Comparison of ENCODE assay signal across 1 cellular context in the genomic region with DNA sequence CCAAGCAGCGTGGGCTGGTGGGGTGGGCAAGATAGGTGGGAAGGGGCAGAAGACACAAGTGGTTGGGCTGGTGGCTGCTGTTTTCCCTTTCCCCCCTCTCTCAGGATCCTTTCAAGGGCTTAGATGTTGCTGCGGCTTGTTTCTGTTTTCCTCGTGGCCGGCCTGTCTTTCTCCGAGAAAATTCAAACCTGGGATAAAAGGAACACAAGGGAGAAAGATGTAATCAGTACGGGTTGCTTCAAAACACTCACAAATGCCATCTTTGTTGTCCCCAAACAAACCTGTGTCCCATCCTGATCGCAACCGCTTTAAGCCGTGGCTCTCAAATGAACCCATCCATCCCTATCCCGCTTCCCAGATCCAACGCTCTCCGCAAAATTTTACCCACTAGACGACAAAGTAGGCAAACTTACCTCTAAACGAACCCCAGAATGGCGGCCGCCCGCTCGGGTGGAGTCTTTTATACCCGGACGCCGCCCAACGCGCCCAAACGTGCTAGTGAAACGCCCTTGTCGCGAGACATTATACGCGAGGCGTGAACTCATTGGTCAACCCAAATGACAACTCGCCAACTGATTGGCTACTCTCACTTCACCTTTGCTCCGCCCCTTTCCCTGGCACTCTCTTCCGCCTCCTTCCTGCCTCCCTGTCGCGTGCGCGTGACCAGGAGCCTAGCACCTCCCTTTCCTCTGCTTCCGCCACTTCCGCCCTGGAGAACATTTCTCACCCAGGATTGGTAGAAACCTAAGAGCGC.
TF ChIP-seq lines count a peak whose summit lies in the region.

Gene PPP1R10 (minus strand): TSS at position 433 of the 754 bp plus-strand sequence. CDS start 7,299 bp downstream, outside the sequence.

TF ChIP-seq in GM12878, 131 proteins besides CTCF, POLR2A, EP300 and RAD21 (continued from another document and continues in another):
- no peak for TF ChIP-seq E2F8 (IDR thresholded peaks at IDR 0.05; ENCODE audit: low read depth, partially characterized antibody)
- peak; percentile 93 for TF ChIP-seq E4F1 (IDR thresholded peaks at IDR 0.05; ENCODE audit: borderline replicate concordance, partially characterized antibody)
- 0 out of 2 replicates have a peak, but pooled peaks have one; percentile 18 for TF ChIP-seq NR2F1 (conservative IDR thresholded peaks at IDR 0.05)
- peak; percentile 51 to 72; a peak in 3 of 4 replicates for TF ChIP-seq IKZF2 (IDR thresholded peaks at IDR 0.05)
- peak; percentile 68 for TF ChIP-seq PBX3 (IDR thresholded peaks at IDR 0.05; ENCODE audit: insufficient replicate concordance, low read depth, low read length)
- no peak for TF ChIP-seq NFIC (IDR thresholded peaks at IDR 0.05; ENCODE audit: low read depth, low read length)
- TF ChIP-seq ZNF217 (IDR thresholded peaks at IDR 0.05), result no peak
- TF ChIP-seq MXI1 (IDR thresholded peaks at IDR 0.05; ENCODE audit: low read depth, low read length), result no peak; the same call in 1 of the 2 replicates
- no peak for TF ChIP-seq SKIL (IDR thresholded peaks at IDR 0.05; ENCODE audit: low read depth, poor library complexity, severe bottlenecking)
- peak; percentile 62 for TF ChIP-seq HCFC1 (IDR thresholded peaks at IDR 0.05; ENCODE audit: low read length)
- no peak for TF ChIP-seq KAT2A (conservative IDR thresholded peaks at IDR 0.05; ENCODE audit: control insufficient read depth, low read depth, low read length)
- TF ChIP-seq JUND (IDR thresholded peaks at IDR 0.05; ENCODE audit: low read depth, low read length), result no peak
- TF ChIP-seq SP1 (IDR thresholded peaks at IDR 0.05; ENCODE audit: low read depth, low read length), result peak; percentile 88
- no peak for TF ChIP-seq YBX1 (IDR thresholded peaks at IDR 0.05)
- peak; percentile 83 for TF ChIP-seq BMI1 (IDR thresholded peaks at IDR 0.05; ENCODE audit: borderline replicate concordance)
- TF ChIP-seq, protein P1, sequence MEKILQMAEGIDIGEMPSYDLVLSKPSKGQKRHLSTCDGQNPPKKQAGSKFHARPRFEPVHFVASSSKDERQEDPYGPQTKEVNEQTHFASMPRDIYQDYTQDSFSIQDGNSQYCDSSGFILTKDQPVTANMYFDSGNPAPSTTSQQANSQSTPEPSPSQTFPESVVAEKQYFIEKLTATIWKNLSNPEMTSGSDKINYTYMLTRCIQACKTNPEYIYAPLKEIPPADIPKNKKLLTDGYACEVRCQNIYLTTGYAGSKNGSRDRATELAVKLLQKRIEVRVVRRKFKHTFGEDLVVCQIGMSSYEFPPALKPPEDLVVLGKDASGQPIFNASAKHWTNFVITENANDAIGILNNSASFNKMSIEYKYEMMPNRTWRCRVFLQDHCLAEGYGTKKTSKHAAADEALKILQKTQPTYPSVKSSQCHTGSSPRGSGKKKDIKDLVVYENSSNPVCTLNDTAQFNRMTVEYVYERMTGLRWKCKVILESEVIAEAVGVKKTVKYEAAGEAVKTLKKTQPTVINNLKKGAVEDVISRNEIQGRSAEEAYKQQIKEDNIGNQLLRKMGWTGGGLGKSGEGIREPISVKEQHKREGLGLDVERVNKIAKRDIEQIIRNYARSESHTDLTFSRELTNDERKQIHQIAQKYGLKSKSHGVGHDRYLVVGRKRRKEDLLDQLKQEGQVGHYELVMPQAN (conservative IDR thresholded peaks at IDR 0.05), result peak; percentile 68; the same call in 1 of the 2 replicates
- TF ChIP-seq SIX5 (IDR thresholded peaks at IDR 0.05; ENCODE audit: low read depth, low read length, severe bottlenecking), result no peak
- TF ChIP-seq IRF5 (IDR thresholded peaks at IDR 0.05; ENCODE audit: borderline replicate concordance), result peak; percentile 72
- peak; percentile 95 to 98 for TF ChIP-seq BHLHE40 (IDR thresholded peaks at IDR 0.05; ENCODE audit: borderline replicate concordance in 1 of 2, low read depth in 2 of 2, low read length in 1 of 2)
- TF ChIP-seq, protein P2, sequence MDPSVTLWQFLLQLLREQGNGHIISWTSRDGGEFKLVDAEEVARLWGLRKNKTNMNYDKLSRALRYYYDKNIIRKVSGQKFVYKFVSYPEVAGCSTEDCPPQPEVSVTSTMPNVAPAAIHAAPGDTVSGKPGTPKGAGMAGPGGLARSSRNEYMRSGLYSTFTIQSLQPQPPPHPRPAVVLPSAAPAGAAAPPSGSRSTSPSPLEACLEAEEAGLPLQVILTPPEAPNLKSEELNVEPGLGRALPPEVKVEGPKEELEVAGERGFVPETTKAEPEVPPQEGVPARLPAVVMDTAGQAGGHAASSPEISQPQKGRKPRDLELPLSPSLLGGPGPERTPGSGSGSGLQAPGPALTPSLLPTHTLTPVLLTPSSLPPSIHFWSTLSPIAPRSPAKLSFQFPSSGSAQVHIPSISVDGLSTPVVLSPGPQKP (IDR thresholded peaks at IDR 0.05; ENCODE audit: low read depth, low read length), result no peak; the same call in none of the 2 replicates
- TF ChIP-seq PKNOX1 (IDR thresholded peaks at IDR 0.05), result peak; percentile 71
- no peak for TF ChIP-seq NFXL1 (IDR thresholded peaks at IDR 0.05; ENCODE audit: borderline replicate concordance)
- TF ChIP-seq ZNF24 (IDR thresholded peaks at IDR 0.05), result no peak
- 0 out of 2 replicates have a peak, but pooled peaks have one; percentile 60 for TF ChIP-seq MYB (IDR thresholded peaks at IDR 0.05; ENCODE audit: borderline replicate concordance, low read depth, low read length)
- 0 out of 2 replicates have a peak, but pooled peaks have one; percentile 71 for TF ChIP-seq ESRRA (IDR thresholded peaks at IDR 0.05; ENCODE audit: low read length)
- TF ChIP-seq SREBF1 (IDR thresholded peaks at IDR 0.05; ENCODE audit: low read length), result 0 out of 2 replicates have a peak, but pooled peaks have one; percentile 38
- TF ChIP-seq POU2F2 (IDR thresholded peaks at IDR 0.05; ENCODE audit: borderline replicate concordance, low read depth, low read length), result peak; percentile 99
- TF ChIP-seq GABPA (IDR thresholded peaks at IDR 0.05; ENCODE audit: low read depth), result no peak
- peak; percentile 99 for TF ChIP-seq POLR2AphosphoS2 (IDR thresholded peaks at IDR 0.05; ENCODE audit: low read depth, low read length)
- TF ChIP-seq SMAD1 (IDR thresholded peaks at IDR 0.05; ENCODE audit: low read depth, partially characterized antibody), result peak; percentile 100
- no peak for TF ChIP-seq MTA2 (IDR thresholded peaks at IDR 0.05; ENCODE audit: low read depth)
- TF ChIP-seq KDM1A (IDR thresholded peaks at IDR 0.05; ENCODE audit: borderline replicate concordance), result no peak
- TF ChIP-seq TCF12 (IDR thresholded peaks at IDR 0.05; ENCODE audit: low read depth, low read length), result peak; percentile 82; the same call in 1 of the 2 replicates
- TF ChIP-seq, protein P3, sequence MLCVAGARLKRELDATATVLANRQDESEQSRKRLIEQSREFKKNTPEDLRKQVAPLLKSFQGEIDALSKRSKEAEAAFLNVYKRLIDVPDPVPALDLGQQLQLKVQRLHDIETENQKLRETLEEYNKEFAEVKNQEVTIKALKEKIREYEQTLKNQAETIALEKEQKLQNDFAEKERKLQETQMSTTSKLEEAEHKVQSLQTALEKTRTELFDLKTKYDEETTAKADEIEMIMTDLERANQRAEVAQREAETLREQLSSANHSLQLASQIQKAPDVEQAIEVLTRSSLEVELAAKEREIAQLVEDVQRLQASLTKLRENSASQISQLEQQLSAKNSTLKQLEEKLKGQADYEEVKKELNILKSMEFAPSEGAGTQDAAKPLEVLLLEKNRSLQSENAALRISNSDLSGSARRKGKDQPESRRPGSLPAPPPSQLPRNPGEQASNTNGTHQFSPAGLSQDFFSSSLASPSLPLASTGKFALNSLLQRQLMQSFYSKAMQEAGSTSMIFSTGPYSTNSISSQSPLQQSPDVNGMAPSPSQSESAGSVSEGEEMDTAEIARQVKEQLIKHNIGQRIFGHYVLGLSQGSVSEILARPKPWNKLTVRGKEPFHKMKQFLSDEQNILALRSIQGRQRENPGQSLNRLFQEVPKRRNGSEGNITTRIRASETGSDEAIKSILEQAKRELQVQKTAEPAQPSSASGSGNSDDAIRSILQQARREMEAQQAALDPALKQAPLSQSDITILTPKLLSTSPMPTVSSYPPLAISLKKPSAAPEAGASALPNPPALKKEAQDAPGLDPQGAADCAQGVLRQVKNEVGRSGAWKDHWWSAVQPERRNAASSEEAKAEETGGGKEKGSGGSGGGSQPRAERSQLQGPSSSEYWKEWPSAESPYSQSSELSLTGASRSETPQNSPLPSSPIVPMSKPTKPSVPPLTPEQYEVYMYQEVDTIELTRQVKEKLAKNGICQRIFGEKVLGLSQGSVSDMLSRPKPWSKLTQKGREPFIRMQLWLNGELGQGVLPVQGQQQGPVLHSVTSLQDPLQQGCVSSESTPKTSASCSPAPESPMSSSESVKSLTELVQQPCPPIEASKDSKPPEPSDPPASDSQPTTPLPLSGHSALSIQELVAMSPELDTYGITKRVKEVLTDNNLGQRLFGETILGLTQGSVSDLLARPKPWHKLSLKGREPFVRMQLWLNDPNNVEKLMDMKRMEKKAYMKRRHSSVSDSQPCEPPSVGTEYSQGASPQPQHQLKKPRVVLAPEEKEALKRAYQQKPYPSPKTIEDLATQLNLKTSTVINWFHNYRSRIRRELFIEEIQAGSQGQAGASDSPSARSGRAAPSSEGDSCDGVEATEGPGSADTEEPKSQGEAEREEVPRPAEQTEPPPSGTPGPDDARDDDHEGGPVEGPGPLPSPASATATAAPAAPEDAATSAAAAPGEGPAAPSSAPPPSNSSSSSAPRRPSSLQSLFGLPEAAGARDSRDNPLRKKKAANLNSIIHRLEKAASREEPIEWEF (IDR thresholded peaks at IDR 0.05; ENCODE audit: insufficient replicate concordance, low read depth, low read length), result no peak
